Comparison of ENCODE assay signal across 1 cellular context in the genomic region with DNA sequence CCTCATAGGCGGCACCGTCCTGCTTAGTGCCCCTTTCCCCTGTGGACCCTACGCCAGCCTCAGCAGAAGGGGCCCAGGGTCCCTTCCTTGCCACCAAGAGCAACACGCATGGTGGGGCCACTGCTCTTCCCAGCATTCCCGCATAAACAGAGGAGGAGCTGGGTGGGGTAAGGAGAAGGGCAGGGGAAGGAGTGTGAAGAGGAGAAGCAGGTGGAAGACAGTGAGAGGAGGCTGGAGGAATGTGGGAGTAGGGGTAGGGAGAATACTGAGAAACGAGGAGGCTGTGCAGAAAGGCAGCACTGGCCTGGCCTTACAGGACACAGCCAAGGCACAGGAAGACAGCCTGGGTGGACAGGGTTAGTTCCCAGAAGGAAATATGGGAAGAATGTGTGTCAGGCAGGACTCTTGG.
TF ChIP-seq lines count a peak whose summit lies in the region.

No MANE protein-coding gene starts in this region.

TF ChIP-seq in WTC11, 78 proteins besides CTCF, POLR2A, EP300 and RAD21 (continued from another document):
- TF ChIP-seq ZNF532 (CRISPR knock-in tag; IDR thresholded peaks at IDR 0.05; ENCODE audit: borderline replicate concordance) (peak; percentile 57; the same call in 1 of the 2 replicates), SOX15 (CRISPR knock-in tag; IDR thresholded peaks at IDR 0.05) (no peak), ELF4 (CRISPR knock-in tag; IDR thresholded peaks at IDR 0.05; ENCODE audit: low read depth) (no peak), ZNF416 (CRISPR knock-in tag; IDR thresholded peaks at IDR 0.05) (no peak), NFYB (CRISPR knock-in tag; conservative IDR thresholded peaks at IDR 0.05; ENCODE audit: low read depth) (no peak), TEAD1 (CRISPR knock-in tag; IDR thresholded peaks at IDR 0.05) (0 out of 2 replicates have a peak, but pooled peaks have one; percentile 52), FOXP1 (CRISPR knock-in tag; IDR thresholded peaks at IDR 0.05; ENCODE audit: borderline replicate concordance) (0 out of 2 replicates have a peak, but pooled peaks have one; percentile 40), FOXJ3 (CRISPR knock-in tag; IDR thresholded peaks at IDR 0.05; ENCODE audit: borderline replicate concordance) (no peak), CBFB (CRISPR knock-in tag; IDR thresholded peaks at IDR 0.05; ENCODE audit: low read depth) (no peak), GABPB1 (CRISPR knock-in tag; IDR thresholded peaks at IDR 0.05) (no peak), ZNF121 (CRISPR knock-in tag; IDR thresholded peaks at IDR 0.05) (peak; percentile 75), OVOL2 (CRISPR knock-in tag; IDR thresholded peaks at IDR 0.05; ENCODE audit: borderline replicate concordance) (no peak), SP1 (CRISPR knock-in tag; conservative IDR thresholded peaks at IDR 0.05) (peak; percentile 53), JAZF1 (CRISPR knock-in tag; IDR thresholded peaks at IDR 0.05) (no peak), TCF7 (CRISPR knock-in tag; IDR thresholded peaks at IDR 0.05; ENCODE audit: low read depth) (no peak), SMAD4 (CRISPR knock-in tag; IDR thresholded peaks at IDR 0.05) (no peak)
- TF ChIP-seq, protein P1, sequence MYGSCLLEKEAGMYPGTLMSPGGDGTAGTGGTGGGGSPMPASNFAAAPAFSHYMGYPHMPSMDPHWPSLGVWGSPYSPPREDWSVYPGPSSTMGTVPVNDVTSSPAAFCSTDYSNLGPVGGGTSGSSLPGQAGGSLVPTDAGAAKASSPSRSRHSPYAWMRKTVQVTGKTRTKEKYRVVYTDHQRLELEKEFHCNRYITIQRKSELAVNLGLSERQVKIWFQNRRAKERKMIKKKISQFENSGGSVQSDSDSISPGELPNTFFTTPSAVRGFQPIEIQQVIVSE (CRISPR knock-in tag; IDR thresholded peaks at IDR 0.05; ENCODE audit: borderline replicate concordance): no peak
- TF ChIP-seq, protein P2, sequence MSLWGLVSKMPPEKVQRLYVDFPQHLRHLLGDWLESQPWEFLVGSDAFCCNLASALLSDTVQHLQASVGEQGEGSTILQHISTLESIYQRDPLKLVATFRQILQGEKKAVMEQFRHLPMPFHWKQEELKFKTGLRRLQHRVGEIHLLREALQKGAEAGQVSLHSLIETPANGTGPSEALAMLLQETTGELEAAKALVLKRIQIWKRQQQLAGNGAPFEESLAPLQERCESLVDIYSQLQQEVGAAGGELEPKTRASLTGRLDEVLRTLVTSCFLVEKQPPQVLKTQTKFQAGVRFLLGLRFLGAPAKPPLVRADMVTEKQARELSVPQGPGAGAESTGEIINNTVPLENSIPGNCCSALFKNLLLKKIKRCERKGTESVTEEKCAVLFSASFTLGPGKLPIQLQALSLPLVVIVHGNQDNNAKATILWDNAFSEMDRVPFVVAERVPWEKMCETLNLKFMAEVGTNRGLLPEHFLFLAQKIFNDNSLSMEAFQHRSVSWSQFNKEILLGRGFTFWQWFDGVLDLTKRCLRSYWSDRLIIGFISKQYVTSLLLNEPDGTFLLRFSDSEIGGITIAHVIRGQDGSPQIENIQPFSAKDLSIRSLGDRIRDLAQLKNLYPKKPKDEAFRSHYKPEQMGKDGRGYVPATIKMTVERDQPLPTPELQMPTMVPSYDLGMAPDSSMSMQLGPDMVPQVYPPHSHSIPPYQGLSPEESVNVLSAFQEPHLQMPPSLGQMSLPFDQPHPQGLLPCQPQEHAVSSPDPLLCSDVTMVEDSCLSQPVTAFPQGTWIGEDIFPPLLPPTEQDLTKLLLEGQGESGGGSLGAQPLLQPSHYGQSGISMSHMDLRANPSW (CRISPR knock-in tag; conservative IDR thresholded peaks at IDR 0.05; ENCODE audit: low read depth): 0 out of 2 replicates have a peak, but pooled peaks have one; percentile 37
- TF ChIP-seq, protein P3, sequence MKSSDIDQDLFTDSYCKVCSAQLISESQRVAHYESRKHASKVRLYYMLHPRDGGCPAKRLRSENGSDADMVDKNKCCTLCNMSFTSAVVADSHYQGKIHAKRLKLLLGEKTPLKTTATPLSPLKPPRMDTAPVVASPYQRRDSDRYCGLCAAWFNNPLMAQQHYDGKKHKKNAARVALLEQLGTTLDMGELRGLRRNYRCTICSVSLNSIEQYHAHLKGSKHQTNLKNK (CRISPR knock-in tag; IDR thresholded peaks at IDR 0.05): no peak
